21 cellular contexts compared by ENCODE assay signal in the genomic region with DNA sequence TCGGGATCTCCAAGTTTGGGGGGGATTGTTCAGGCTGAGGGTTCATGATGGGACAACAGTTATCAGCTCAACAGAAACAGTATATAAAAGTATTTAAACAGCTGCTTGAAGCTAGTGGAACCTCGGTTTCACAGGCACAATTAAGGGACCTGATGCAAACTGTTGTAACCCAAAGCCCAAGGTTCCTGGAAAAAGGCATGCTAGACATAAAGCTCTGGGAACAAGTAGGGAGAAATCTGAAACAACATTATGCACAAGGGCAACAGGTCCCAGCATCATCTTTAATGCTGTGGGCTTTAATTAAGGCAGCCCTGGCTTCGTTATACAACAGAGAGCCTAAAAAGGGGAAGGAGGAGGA.
DNase-seq lines count a peak whose midpoint lies in the region; ATAC-seq and TF ChIP-seq lines count a peak whose summit lies in the region.
"Had no signal": no experiment of that assay in that cellular context is flagged by ENCODE, and none has a peak within 500 bp of the region (broad histone marks: within the 10 kb centered on the region; RNA-seq: fewer than 3 reads in every experiment).

No MANE protein-coding gene starts in this region.

- no peak overlapping the region for H2AFZ ChIP-seq in Loucy (ENCODE audit: low read length)

- peaks cover 3% of the 10 kb centered on the region; the same call in 1 of the 2 replicates for H3K36me3 ChIP-seq in Loucy (ENCODE audit: insufficient read depth, low read length)
- H3K36me3 ChIP-seq: brain microvascular endothelial cell, colonic mucosa, upper lobe of left lung had no signal

- TF ChIP-seq CTCF in Loucy (conservative IDR thresholded peaks at IDR 0.05; ENCODE audit: low read length) (no peak), osteocyte (IDR thresholded peaks at IDR 0.05) (no peak), endothelial cell (IDR thresholded peaks at IDR 0.05; ENCODE audit: unreplicated experiment) (no peak)

- no peaks in the 10 kb centered on the region for H3K79me2 ChIP-seq in Loucy (ENCODE audit: insufficient read depth, low read length)

- DNase-seq in EH (ENCODE audit: low read depth) (peak; percentile 30), dedifferentiated amniotic fluid mesenchymal stem cell (ENCODE audit: extremely low spot score) (peak; percentile 68), osteocyte (ENCODE audit: extremely low spot score, unreplicated experiment) (no peak), endothelial cell (ENCODE audit: low spot score) (no peak), ecto neural progenitor cell (ENCODE audit: low spot score) (no peak)
- DNase-seq: activated CD4-positive, alpha-beta T cell treated with anti-CD3 and anti-CD28 coated beads, Interleukin-2, amount 10 ng/mL, durations not matched to agents 24 days and 14 days; activated CD8-positive, alpha-beta memory T cell treated with anti-CD3 and anti-CD28 coated beads, Interleukin-2, amount 10 ng/mL, durations not matched to agents 7 days and 5 days; colonic mucosa; left colon; NCI-H446 treated with DMSO at 0.1 percent for 48 hours; stimulated activated naive CD4-positive, alpha-beta T cell treated with Interleukin-2 at 50 U/mL for 16 hours; T-helper 17 cell had no signal

- H3K4me1 Mint-ChIP-seq in osteocyte (ENCODE audit: unreplicated experiment) (peaks cover 29% of the 10 kb centered on the region), endothelial cell (ENCODE audit: unreplicated experiment) (peaks cover 18% of the 10 kb centered on the region)
- H3K4me1 Mint-ChIP-seq: activated CD8-positive, alpha-beta memory T cell treated with anti-CD3 and anti-CD28 coated beads, Interleukin-2, amount 10 ng/mL, durations not matched to agents 7 days and 5 days; activated naive CD4-positive, alpha-beta T cell treated with anti-CD3 and anti-CD28 coated beads, Interleukin-2, amount 50 U/mL, for 24 hours had no signal

- peaks cover 18% of the 10 kb centered on the region for H3K4me1 ChIP-seq in Loucy (ENCODE audit: insufficient read depth, low read length, poor library complexity, severe bottlenecking)
- H3K4me1 ChIP-seq: colonic mucosa, psoas muscle had no signal

- no peaks in the 10 kb centered on the region for H3F3A ChIP-seq in Loucy (ENCODE audit: low read depth)

- H3K27ac Mint-ChIP-seq in osteocyte (ENCODE audit: unreplicated experiment) (peak overlapping the region; percentile 97), endothelial cell (ENCODE audit: unreplicated experiment) (no peak overlapping the region)
- H3K27ac Mint-ChIP-seq: activated CD4-positive, alpha-beta T cell treated with anti-CD3 and anti-CD28 coated beads, Interleukin-2, amount 10 ng/mL, durations not matched to agents 24 days and 14 days; activated CD8-positive, alpha-beta memory T cell treated with anti-CD3 and anti-CD28 coated beads, Interleukin-2, amount 10 ng/mL, durations not matched to agents 7 days and 5 days; activated naive CD4-positive, alpha-beta T cell treated with anti-CD3 and anti-CD28 coated beads, Interleukin-2, amount 50 U/mL, for 24 hours; activated T-helper 1 cell treated with anti-CD3 and anti-CD28 coated beads, Interleukin-12 subunit alpha, Interleukin-12 subunit beta, Interleukin-2, Interleukin-4 antibody, amounts not matched to agents 30 ng/mL and 10 ng/mL and 1 ng/mL, durations not matched to agents 14 hours and 24 hours and 36 hours; IgD-negative memory B cell; T-helper 17 cell had no signal

- H3K9me3 Mint-ChIP-seq in osteocyte (ENCODE audit: unreplicated experiment) (no peaks in the 10 kb centered on the region), endothelial cell (ENCODE audit: unreplicated experiment) (no peaks in the 10 kb centered on the region)
- H3K9me3 Mint-ChIP-seq: activated CD4-positive, alpha-beta T cell treated with anti-CD3 and anti-CD28 coated beads, Interleukin-2, amount 10 ng/mL, durations not matched to agents 24 days and 14 days; activated naive CD4-positive, alpha-beta T cell treated with anti-CD3 and anti-CD28 coated beads, Interleukin-2, amount 50 U/mL, for 24 hours; activated T-helper 1 cell treated with anti-CD3 and anti-CD28 coated beads, Interleukin-12 subunit alpha, Interleukin-12 subunit beta, Interleukin-2, Interleukin-4 antibody, amounts not matched to agents 30 ng/mL and 10 ng/mL and 1 ng/mL, durations not matched to agents 14 hours and 24 hours and 36 hours; IgD-negative memory B cell; neural crest cell had no signal

- H4K20me1 ChIP-seq in Loucy (ENCODE audit: insufficient read depth, low read length, poor library complexity, severe bottlenecking), result no peaks in the 10 kb centered on the region

- no peaks in the 10 kb centered on the region for H3K9me2 ChIP-seq in Loucy (replicated peaks; ENCODE audit: low read depth, low read length)

- H3K27me3 ChIP-seq in Loucy (ENCODE audit: insufficient read depth, low read length, poor library complexity, severe bottlenecking), result no peaks in the 10 kb centered on the region
- H3K27me3 ChIP-seq: brain microvascular endothelial cell, colonic mucosa, upper lobe of left lung had no signal

- H3K36me3 Mint-ChIP-seq in osteocyte (ENCODE audit: unreplicated experiment), result no peaks in the 10 kb centered on the region
- peaks cover 10% of the 10 kb centered on the region for H3K36me3 Mint-ChIP-seq in endothelial cell (ENCODE audit: low read depth, unreplicated experiment)
- H3K36me3 Mint-ChIP-seq: activated CD8-positive, alpha-beta memory T cell treated with anti-CD3 and anti-CD28 coated beads, Interleukin-2, amount 10 ng/mL, durations not matched to agents 7 days and 5 days had no signal

- H3K9ac ChIP-seq in Loucy (ENCODE audit: low read depth, low read length, poor library complexity, severe bottlenecking), result peak overlapping the region; percentile 19

- no peak for ATAC-seq in GM18511 (IDR thresholded peaks at IDR 0.05; ENCODE audit: unreplicated experiment)
- ATAC-seq: activated CD8-positive, alpha-beta memory T cell treated with anti-CD3 and anti-CD28 coated beads, Interleukin-2, amount 10 ng/mL, durations not matched to agents 7 days and 5 days; left colon; psoas muscle; T-helper 17 cell had no signal

- H3K4me2 ChIP-seq in Loucy (ENCODE audit: low read depth, low read length, poor library complexity, severe bottlenecking), result peak overlapping the region; percentile 53

- H3K9me3 ChIP-seq in Loucy (ENCODE audit: insufficient read depth, low read depth, low read length), result no peaks in the 10 kb centered on the region
- H3K9me3 ChIP-seq: colonic mucosa, psoas muscle, upper lobe of left lung had no signal

- no peaks in the 10 kb centered on the region for H3K27me3 Mint-ChIP-seq in osteocyte (ENCODE audit: unreplicated experiment)
- peaks cover 5% of the 10 kb centered on the region for H3K27me3 Mint-ChIP-seq in endothelial cell (ENCODE audit: unreplicated experiment)
- H3K27me3 Mint-ChIP-seq: activated CD4-positive, alpha-beta T cell treated with anti-CD3 and anti-CD28 coated beads, Interleukin-2, amount 10 ng/mL, durations not matched to agents 24 days and 14 days; activated CD8-positive, alpha-beta memory T cell treated with anti-CD3 and anti-CD28 coated beads, Interleukin-2, amount 10 ng/mL, durations not matched to agents 7 days and 5 days; activated naive CD4-positive, alpha-beta T cell treated with anti-CD3 and anti-CD28 coated beads, Interleukin-2, amount 50 U/mL, for 24 hours; IgD-negative memory B cell; T-helper 17 cell had no signal

- no peak overlapping the region for H3K4me3 ChIP-seq in Loucy (ENCODE audit: low read length, poor library complexity, severe bottlenecking)
- H3K4me3 ChIP-seq: colonic mucosa, psoas muscle, upper lobe of left lung had no signal

- H3K4me3 Mint-ChIP-seq in osteocyte (ENCODE audit: unreplicated experiment), result no peak overlapping the region
- no peak overlapping the region for H3K4me3 Mint-ChIP-seq in endothelial cell (ENCODE audit: unreplicated experiment)
- H3K4me3 Mint-ChIP-seq: activated CD4-positive, alpha-beta T cell treated with anti-CD3 and anti-CD28 coated beads, Interleukin-2, amount 10 ng/mL, durations not matched to agents 24 days and 14 days; activated CD8-positive, alpha-beta memory T cell treated with anti-CD3 and anti-CD28 coated beads, Interleukin-2, amount 10 ng/mL, durations not matched to agents 7 days and 5 days; activated naive CD4-positive, alpha-beta T cell treated with anti-CD3 and anti-CD28 coated beads, Interleukin-2, amount 50 U/mL, for 24 hours; activated T-helper 1 cell treated with anti-CD3 and anti-CD28 coated beads, Interleukin-12 subunit alpha, Interleukin-12 subunit beta, Interleukin-2, Interleukin-4 antibody, amounts not matched to agents 30 ng/mL and 10 ng/mL and 1 ng/mL, durations not matched to agents 14 hours and 24 hours and 36 hours; neural crest cell; T-helper 17 cell had no signal

Comparison
In these comparisons a context has a peak if more than half of its experiments do, and no peak if none do; other contexts are left out.
1. DNase-seq: peak in EH (single experiment) and dedifferentiated amniotic fluid mesenchymal stem cell (single experiment); none in osteocyte (single experiment), endothelial cell (single experiment) and ecto neural progenitor cell (single experiment).